ENCODE assay signal across 17 cellular contexts in genomic region chrX:108130889-108131288, GRCh38. TPM values are rescaled to one million over a fixed set of nuclear protein-coding genes. Genes with fewer than 3 reads are reported as not detected.
DNase-seq lines count a peak whose midpoint lies in the region; ATAC-seq, FAIRE-seq and TF ChIP-seq lines count a peak whose summit lies in the region.
"Had no signal": no experiment of that assay in that cellular context is flagged by ENCODE, and none has a peak within 500 bp of the region (broad histone marks: within the 10 kb centered on the region; RNA-seq: fewer than 3 reads in every experiment).

No MANE protein-coding gene starts in this region.

- no peaks in the 10 kb centered on the region for H3K27me3 ChIP-seq in left ventricle myocardium inferior (ENCODE audit: low read depth)
- no peaks in the 10 kb centered on the region for H3K27me3 ChIP-seq in K562 (ENCODE audit: control insufficient read depth in 2 of 2, insufficient read depth in 2 of 2, low read length in 2 of 2)
- no peaks in the 10 kb centered on the region for H3K27me3 ChIP-seq in aorta (ENCODE audit: control insufficient read depth in 1 of 2, insufficient read depth in 2 of 2, low read length in 1 of 2)
- H3K27me3 ChIP-seq: BE2C had no signal

- ATAC-seq in K562 (no peak), aorta (ENCODE audit: low FRiP score) (no peak), HG03342 (IDR thresholded peaks at IDR 0.05; ENCODE audit: unreplicated experiment) (no peak)
- ATAC-seq: GM12878 had no signal

- no TSS peak for BruUV-seq in K562 (replicated peaks; lab: Mats Ljungman, UMichigan)

- TF ChIP-seq EP300 in K562 (IDR thresholded peaks at IDR 0.05; ENCODE audit: low read length) = no peak

- no peak overlapping the region for H3K4me3 ChIP-seq in left ventricle myocardium inferior
- H3K4me3 ChIP-seq in K562 = no peak overlapping the region
- H3K4me3 ChIP-seq in mesodermal cell (ENCODE audit: extremely low read depth, insufficient read depth, low read length, poor library complexity, severe bottlenecking) = no peak overlapping the region
- no peak overlapping the region for H3K4me3 ChIP-seq in aorta (ENCODE audit: low read length in 2 of 2)
- H3K4me3 ChIP-seq: GM12878, GM23248 had no signal

- H3K4me1 ChIP-seq in left ventricle myocardium inferior (peaks cover 8% of the 10 kb centered on the region), K562 (replicated peaks in 1 of 2; ENCODE audit: control insufficient read depth in 2 of 2, insufficient read depth in 2 of 2, low read length in 2 of 2) (peaks cover 0 to 2% of the 10 kb centered on the region in 2 experiments; a peak in 2 of 5 replicates), mesodermal cell (ENCODE audit: control insufficient read depth, insufficient read depth, low read length, poor library complexity, severe bottlenecking) (peaks cover 9% of the 10 kb centered on the region), aorta (ENCODE audit: control insufficient read depth in 1 of 2, insufficient read depth in 2 of 2, low read length in 2 of 2) (no peaks in the 10 kb centered on the region)
- H3K4me1 ChIP-seq: BE2C had no signal

- no peaks in the 10 kb centered on the region for H3K9me3 Mint-ChIP-seq in HFFc6
- H3K9me3 Mint-ChIP-seq: CD4-positive, alpha-beta memory T cell had no signal

- H3K36me3 ChIP-seq in left ventricle myocardium inferior (peaks cover 14% of the 10 kb centered on the region), K562 (ENCODE audit: control insufficient read depth, insufficient read depth, low read length) (peaks cover 6% of the 10 kb centered on the region; the same call in 2 of the 3 replicates), mesodermal cell (ENCODE audit: control insufficient read depth, insufficient read depth, low read length) (peaks cover 4% of the 10 kb centered on the region), aorta (ENCODE audit: control insufficient read depth in 1 of 2, insufficient read depth in 2 of 2, low read length in 1 of 2) (peaks cover 0 to 1% of the 10 kb centered on the region in 2 donors)
- H3K36me3 ChIP-seq: BE2C had no signal

- peaks cover 24% of the 10 kb centered on the region for H3K4me1 Mint-ChIP-seq in HFFc6 (ENCODE audit: low read depth)
- H3K4me1 Mint-ChIP-seq: CD4-positive, alpha-beta memory T cell had no signal

- no peaks in the 10 kb centered on the region for H3K27me3 Mint-ChIP-seq in HFFc6 (ENCODE audit: insufficient read depth)
- H3K27me3 Mint-ChIP-seq: CD4-positive, alpha-beta memory T cell had no signal

- in situ Hi-C loops in K562 (cut with MboI) = no loop called here

- CTCF ChIA-PET in K562 (lab: Yijun Ruan, JAX; ENCODE audit: low intra/inter-chr PET ratio) = no interaction called here

- no peak overlapping the region for H3K4me2 ChIP-seq in K562 (ENCODE audit: insufficient read depth, low read length)

- peaks cover 4% of the 10 kb centered on the region; the same call in 1 of the 2 replicates for H3K36me3 Mint-ChIP-seq in HFFc6 (ENCODE audit: low read depth)

- H3K27ac Mint-ChIP-seq in HFFc6 = peak overlapping the region; percentile 53; the same call in 1 of the 2 replicates
- H3K27ac Mint-ChIP-seq: CD4-positive, alpha-beta memory T cell had no signal

- no peak for TF ChIP-seq RAD21 in K562 (CRISPR knock-in tag; conservative IDR thresholded peaks at IDR 0.05 in 1 of 2, IDR thresholded peaks at IDR 0.05 in 1 of 2)

- TF ChIP-seq CTCF in left ventricle myocardium inferior (IDR thresholded peaks at IDR 0.05; ENCODE audit: borderline replicate concordance) = no peak
- no peak for TF ChIP-seq CTCF in HFFc6 (IDR thresholded peaks at IDR 0.05)
- no peak for TF ChIP-seq CTCF in K562 (IDR thresholded peaks at IDR 0.05 in 2 of 3, conservative IDR thresholded peaks at IDR 0.05 in 1 of 3; ENCODE audit: insufficient read depth in 2 of 3, low read depth in 1 of 3, low read length in 3 of 3)

- WGBS in K562 (ENCODE audit: insufficient coverage, low coverage, missing lambda C conversion rate) = 60% methylated on average over 1 of the region's 1 CpG
- WGBS in mesodermal cell (ENCODE audit: insufficient coverage in 2 of 2), 2 experiments = no CpG with 5 or more reads among the region's 1 CpG
- WGBS in aorta, 2 donors = 88 to 100% methylated on average over 1 of the region's 1 CpG

- DNase-seq in left ventricle myocardium inferior (no peak), cardiac septum (ENCODE audit: low spot score) (no peak), HFFc6 (no peak), K562 (ENCODE audit: extremely low read depth in 1 of 4, low spot score in 3 of 4) (no peak), aorta (no peak), kidney glomerular epithelial cell (lab: John Stamatoyannopoulos, UW) (no peak)
- DNase-seq: BE2C; CD4-positive, alpha-beta memory T cell; DMS79; H7 had no signal

- H3K27ac ChIP-seq in left ventricle myocardium inferior (replicated peaks) = peak overlapping the region; percentile 79
- H3K27ac ChIP-seq in K562 (ENCODE audit: extremely low read depth, low read depth, low read length) = no peak overlapping the region
- H3K27ac ChIP-seq in mesodermal cell (ENCODE audit: low read depth, low read length, severe bottlenecking) = peak overlapping the region; percentile 69
- H3K27ac ChIP-seq in aorta (ENCODE audit: low read depth in 1 of 2, low read length in 2 of 2) = no peak overlapping the region
- H3K27ac ChIP-seq: C4-2B, GM23248 had no signal

- POLR2A ChIA-PET in K562 (lab: Yijun Ruan, JAX) = no interaction called here

- no peak overlapping the region for H2AFZ ChIP-seq in K562 (ENCODE audit: low read depth, low read length)
- H2AFZ ChIP-seq: GM23248 had no signal

- H3K4me3 Mint-ChIP-seq in HFFc6 = no peak overlapping the region
- H3K4me3 Mint-ChIP-seq: CD4-positive, alpha-beta memory T cell had no signal

- FAIRE-seq in K562 (lab: Jason Lieb, UNC) = no peak
- FAIRE-seq: GM12878, GM18507, HTR-8/SVneo had no signal

- H3K9me1 ChIP-seq in K562 (ENCODE audit: control insufficient read depth, insufficient read depth, low read length) = no peaks in the 10 kb centered on the region

- no peaks in the 10 kb centered on the region for H3K79me2 ChIP-seq in K562 (ENCODE audit: control insufficient read depth, insufficient read depth, low read length)

- TF ChIP-seq POLR2A in K562 (conservative IDR thresholded peaks at IDR 0.05) = no peak

- intact Hi-C loops in left ventricle myocardium inferior (cut with micrococcal nuclease) (no loop called here), cardiac septum (cut with DNase I) (loop anchor here (5.0 kb wide), 1 partner anchor 39 kb away; the partner anchor contains the start of genes ATG4A and PSMD10), K562 (cut with micrococcal nuclease) (no loop called here), aorta (cut with DNase I) (no loop called here)

- H3K9ac ChIP-seq in K562 (ENCODE audit: insufficient read depth in 1 of 2, low read depth in 2 of 2, low read length in 2 of 2) = no peak overlapping the region
- H3K9ac ChIP-seq: GM23248 had no signal

- H3K9me3 ChIP-seq in left ventricle myocardium inferior (replicated peaks) (no peaks in the 10 kb centered on the region), K562 (replicated peaks; ENCODE audit: control insufficient read depth, insufficient read depth, low read depth, low read length) (no peaks in the 10 kb centered on the region), mesodermal cell (ENCODE audit: control insufficient read depth, low read length) (no peaks in the 10 kb centered on the region), aorta (ENCODE audit: control insufficient read depth, low read length) (no peaks in the 10 kb centered on the region)
- H3K9me3 ChIP-seq: BE2C had no signal

- no peaks in the 10 kb centered on the region for H4K20me1 ChIP-seq in K562 (replicated peaks; ENCODE audit: control insufficient read depth, insufficient read depth, low read length)

RNA-seq across cellular contexts. Expression of gene ATG4A, which starts 39.3 kb away (rescaled TPM):
- total RNA-seq in left ventricle myocardium inferior (17.4 TPM), cardiac septum (19.2 TPM), K562 (2014; rRNA removed) (7.3 and 7.5 TPM in 2 replicates), K562 (2014; rRNA removed; fragmentation: Illumina TruSeq; extraction: Trizol) (16.6 and 17.9 TPM in 2 replicates), K562 (2015; rRNA removed; fragmentation: Illumina TruSeq; extraction: Trizol) (12.2 and 12.3 TPM in 2 replicates), K562 (2021) (12.1 and 12.3 TPM in 2 replicates), aorta (10 to 100 TPM; 10.5 to 12.4 TPM)
- 10 to 100 TPM; 11.6 to 15.0 (median 13.4) TPM for total RNA-seq in HFFc6 (2021; fragmentation: NEBNext Ultra II Directional; extraction: Animal tissue kit (Norgen Biotek cat#: 25700))
- 3.5 and 9.5 TPM in 2 replicates for total RNA-seq in K562 (2011; cell fraction: chromatin; rRNA removed; ENCODE audit: low replicate concordance)
- 2.0 and 3.3 TPM in 2 replicates for total RNA-seq in K562 (2011; cell fraction: nucleolus; rRNA removed)
- 4.2 and 5.1 TPM in 2 replicates for total RNA-seq in K562 (2011; cell fraction: nucleoplasm; rRNA removed)
- polyA plus RNA-seq in K562 (2011; rRNA removed) (13.9 and 20.4 TPM in 2 replicates), K562 (2014; fragmentation: Illumina TruSeq; extraction: Trizol) (19.8 and 23.9 TPM in 2 replicates), K562 (2014; fragmentation: Nextera tagmentation; extraction: Ambion mirVana) (10 to 100 TPM; 16.9 to 24.5 TPM), K562 (2014; rRNA removed) (11.1 and 12.4 TPM in 2 replicates), aorta (10 to 100 TPM; 13.8 to 14.4 TPM)
- polyA plus RNA-seq in K562 (2011; cell fraction: cytosol; rRNA removed) = 5.9 and 10.5 TPM in 2 replicates
- 6.9 and 10.8 TPM in 2 replicates for polyA plus RNA-seq in K562 (2011; cell fraction: nucleus; rRNA removed)
- 10.2 and 17.4 TPM in 2 replicates for polyA plus RNA-seq in K562 (2012)
- 13.7 and 14.4 TPM in 2 replicates for polyA minus RNA-seq in K562 (2011; rRNA and poly(A)+ RNA removed)
- polyA minus RNA-seq in K562 (2011; cell fraction: cytosol; rRNA and poly(A)+ RNA removed) = 2.4 and 7.4 TPM in 2 replicates
- polyA minus RNA-seq in K562 (2011; cell fraction: nucleus; rRNA and poly(A)+ RNA removed) = 3.6 and 6.2 TPM in 2 replicates
- 11.8 TPM for polyA plus RNA-seq in mesodermal cell (2013, experiment 1 of 2)
- polyA plus RNA-seq in mesodermal cell (2013, experiment 2 of 2) = 12.3 TPM

RNA-seq across cellular contexts. Expression of gene PSMD10, which starts 39.5 kb away (rescaled TPM):
- total RNA-seq in left ventricle myocardium inferior (20.3 TPM), cardiac septum (22.1 TPM), K562 (2014; rRNA removed) (43.3 and 47.8 TPM in 2 replicates), K562 (2014; rRNA removed; fragmentation: Illumina TruSeq; extraction: Trizol) (70.4 and 76.0 TPM in 2 replicates), K562 (2015; rRNA removed; fragmentation: Illumina TruSeq; extraction: Trizol) (47.0 and 50.6 TPM in 2 replicates), K562 (2021) (55.2 and 58.0 TPM in 2 replicates), aorta (10 to 100 TPM; 24.5 to 24.9 TPM)
- total RNA-seq in HFFc6 (2021; fragmentation: NEBNext Ultra II Directional; extraction: Animal tissue kit (Norgen Biotek cat#: 25700)) = 10 to 100 TPM; 66.1 to 73.8 (median 69.2) TPM
- 10.0 and 18.6 TPM in 2 replicates for total RNA-seq in K562 (2011; cell fraction: chromatin; rRNA removed; ENCODE audit: low replicate concordance)
- 7.9 and 9.2 TPM in 2 replicates for total RNA-seq in K562 (2011; cell fraction: nucleolus; rRNA removed)
- 18.0 and 19.0 TPM in 2 replicates for total RNA-seq in K562 (2011; cell fraction: nucleoplasm; rRNA removed)
- polyA plus RNA-seq in K562 (2011; rRNA removed) (110 and 113 TPM in 2 replicates), K562 (2014; fragmentation: Illumina TruSeq; extraction: Trizol) (58.4 and 71.9 TPM in 2 replicates), K562 (2014; fragmentation: Nextera tagmentation; extraction: Ambion mirVana) (100 to 1,000 TPM; 154 to 163 TPM), K562 (2014; rRNA removed) (61.3 and 69.8 TPM in 2 replicates), aorta (10 to 100 TPM; 25.7 to 48.0 TPM)
- 41.3 and 101 TPM in 2 replicates for polyA plus RNA-seq in K562 (2011; cell fraction: cytosol; rRNA removed)
- polyA plus RNA-seq in K562 (2011; cell fraction: nucleus; rRNA removed) = 13.8 and 33.1 TPM in 2 replicates
- 77.5 and 80.6 TPM in 2 replicates for polyA plus RNA-seq in K562 (2012)
- 64.9 and 76.6 TPM in 2 replicates for polyA minus RNA-seq in K562 (2011; rRNA and poly(A)+ RNA removed)
- 16.5 and 22.9 TPM in 2 replicates for polyA minus RNA-seq in K562 (2011; cell fraction: cytosol; rRNA and poly(A)+ RNA removed)
- 8.3 and 15.1 TPM in 2 replicates for polyA minus RNA-seq in K562 (2011; cell fraction: nucleus; rRNA and poly(A)+ RNA removed)
- 70.5 TPM for polyA plus RNA-seq in mesodermal cell (2013, experiment 1 of 2)
- 72.1 TPM for polyA plus RNA-seq in mesodermal cell (2013, experiment 2 of 2)

Comparison
In these comparisons a context has a peak if more than half of its experiments do, and no peak if none do; other contexts are left out.
1. H3K27ac ChIP-seq: peak in left ventricle myocardium inferior (single experiment) and mesodermal cell (single experiment); none in K562 (single experiment) and aorta (0 of 2).